8 cellular contexts compared by ENCODE assay signal in the genomic region with DNA sequence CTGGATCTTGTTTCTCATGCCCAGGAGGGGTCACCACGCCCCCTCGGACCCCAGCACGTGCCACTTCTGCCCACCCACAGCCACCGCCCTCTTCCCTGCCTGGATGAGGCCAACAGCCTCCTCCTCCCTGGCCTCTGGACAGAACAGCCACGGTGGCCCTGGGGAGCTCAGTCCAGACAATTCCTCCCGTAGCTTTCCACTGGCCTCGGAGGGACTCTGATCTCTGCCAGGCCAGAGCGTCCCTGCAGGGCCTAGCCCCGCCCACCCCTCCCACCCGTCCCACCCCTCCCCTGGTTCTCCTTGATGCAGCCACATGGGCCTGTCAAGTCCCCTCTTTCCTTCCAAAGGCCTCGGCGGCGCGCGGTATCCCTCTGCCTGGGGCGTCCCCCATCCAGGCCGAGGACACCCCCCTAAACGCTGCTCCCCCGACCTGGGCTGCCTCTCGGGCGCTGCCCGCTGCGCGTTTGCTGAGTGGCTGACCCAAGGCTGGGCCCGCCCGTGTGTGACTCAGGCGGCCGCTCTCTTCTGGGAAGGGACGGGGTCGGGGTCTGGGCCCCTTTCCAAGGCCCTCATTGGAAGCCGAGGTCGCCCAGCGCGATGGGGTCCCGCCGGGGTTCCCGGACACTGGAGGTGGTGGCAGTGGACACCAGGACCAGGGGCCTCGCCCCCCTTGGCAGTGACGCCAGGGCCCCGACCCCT. TPM values are rescaled to one million over a fixed set of nuclear protein-coding genes. Genes with fewer than 3 reads are reported as not detected.
DNase-seq lines count a peak whose midpoint lies in the region; ATAC-seq and TF ChIP-seq lines count a peak whose summit lies in the region.

No MANE protein-coding gene starts in this region.

- no peaks in the 10 kb centered on the region for H3K9me3 ChIP-seq in CD8-positive, alpha-beta T cell (ENCODE audit: low read length)
- no peaks in the 10 kb centered on the region for H3K9me3 ChIP-seq in mucosa of stomach (ENCODE audit: control insufficient read depth, low read length)

- no peak for DNase-seq in CD8-positive, alpha-beta T cell
- DNase-seq in activated CD4-positive, alpha-beta memory T cell treated with anti-CD3 and anti-CD28 coated beads, Interleukin-2, amount 10 ng/mL, durations not matched to agents 7 days and 5 days, result no peak
- DNase-seq in fibroblast of gingiva (ENCODE audit: low read depth) (peak; percentile 84), kidney glomerular epithelial cell (lab: John Stamatoyannopoulos, UW) (no peak), NOMO-1 treated with dmso at 0.1 percent for 144 hours (lab: John Stamatoyannopoulos, UW; ENCODE audit: unreplicated experiment) (no peak)

- intact Hi-C loops in CD8-positive, alpha-beta T cell (cut with DNase I, micrococcal nuclease), result loop anchor here (1.0 to 2.0 kb wide), 6 partner anchors 15 to 255 kb away; a partner anchor contains a TSS

- H3K4me1 ChIP-seq in CD8-positive, alpha-beta T cell (ENCODE audit: insufficient read depth, low read length), result peaks cover 5% of the 10 kb centered on the region
- H3K4me1 ChIP-seq in mucosa of stomach (ENCODE audit: control insufficient read depth, insufficient read depth, low read length), result peaks cover 17% of the 10 kb centered on the region

- H3K36me3 Mint-ChIP-seq in CD8-positive, alpha-beta T cell, result peaks cover 15% of the 10 kb centered on the region
- peaks cover 6% of the 10 kb centered on the region for H3K36me3 Mint-ChIP-seq in IgD-negative memory B cell
- peaks cover 29% of the 10 kb centered on the region for H3K36me3 Mint-ChIP-seq in activated CD4-positive, alpha-beta memory T cell treated with anti-CD3 and anti-CD28 coated beads, Interleukin-2, amount 10 ng/mL, durations not matched to agents 7 days and 5 days (ENCODE audit: low read depth)

- no peaks in the 10 kb centered on the region for H3K27me3 ChIP-seq in CD8-positive, alpha-beta T cell (ENCODE audit: insufficient read depth, low read length)
- H3K27me3 ChIP-seq in mucosa of stomach (ENCODE audit: control insufficient read depth, insufficient read depth, low read length), result no peaks in the 10 kb centered on the region

- peak overlapping the region; percentile 73 for H3K4me3 Mint-ChIP-seq in CD8-positive, alpha-beta T cell
- H3K4me3 Mint-ChIP-seq in IgD-negative memory B cell, result peak overlapping the region; percentile 71 to 90 (median 82)
- H3K4me3 Mint-ChIP-seq in activated CD4-positive, alpha-beta memory T cell treated with anti-CD3 and anti-CD28 coated beads, Interleukin-2, amount 10 ng/mL, durations not matched to agents 7 days and 5 days, result peak overlapping the region; percentile 69

- CTCF ChIA-PET in CD8-positive, alpha-beta T cell (lab: Charles Lee), result interaction anchor here (2.3 kb wide), 1 partner anchor 26 kb away, joined by 10 read pairs; no protein-coding TSS in a partner anchor
- CTCF ChIA-PET in activated CD4-positive, alpha-beta memory T cell treated with anti-CD3 and anti-CD28 coated beads, Interleukin-2, amount 10 ng/mL, durations not matched to agents 7 days and 5 days (lab: Charles Lee), result interaction anchor here (0.5 to 1.5 kb wide), 3 partner anchors 26 to 218 kb away, joined by 3 to 5 read pairs (median 4); no protein-coding TSS in a partner anchor

- peak; percentile 12 for ATAC-seq in CD8-positive, alpha-beta T cell
- ATAC-seq in GM19455 (IDR thresholded peaks at IDR 0.05; ENCODE audit: unreplicated experiment), result peak; percentile 11

- H3K4me1 Mint-ChIP-seq in CD8-positive, alpha-beta T cell (ENCODE audit: low read depth), result peaks cover 35% of the 10 kb centered on the region
- H3K4me1 Mint-ChIP-seq in IgD-negative memory B cell, result peaks cover 7 to 21% (median 20%) of the 10 kb centered on the region in 3 donors
- peaks cover 43% of the 10 kb centered on the region for H3K4me1 Mint-ChIP-seq in activated CD4-positive, alpha-beta memory T cell treated with anti-CD3 and anti-CD28 coated beads, Interleukin-2, amount 10 ng/mL, durations not matched to agents 7 days and 5 days

- no peaks in the 10 kb centered on the region for H3K36me3 ChIP-seq in CD8-positive, alpha-beta T cell (ENCODE audit: insufficient read depth, low read length)
- H3K36me3 ChIP-seq in mucosa of stomach (ENCODE audit: control insufficient read depth, insufficient read depth, low read length), result no peaks in the 10 kb centered on the region

- no peak overlapping the region for H3K27ac Mint-ChIP-seq in CD8-positive, alpha-beta T cell
- peak overlapping the region in 1 of 3 donors; percentile 80 for H3K27ac Mint-ChIP-seq in IgD-negative memory B cell
- H3K27ac Mint-ChIP-seq in activated CD4-positive, alpha-beta memory T cell treated with anti-CD3 and anti-CD28 coated beads, Interleukin-2, amount 10 ng/mL, durations not matched to agents 7 days and 5 days, result no peak overlapping the region

- peak overlapping the region; percentile 95 for H3K4me3 ChIP-seq in CD8-positive, alpha-beta T cell (ENCODE audit: low read depth, low read length)
- H3K4me3 ChIP-seq in mucosa of stomach (ENCODE audit: low read length), result peak overlapping the region; percentile 80

- H3K27me3 Mint-ChIP-seq in CD8-positive, alpha-beta T cell (ENCODE audit: low read depth), result no peaks in the 10 kb centered on the region
- no peaks in the 10 kb centered on the region for H3K27me3 Mint-ChIP-seq in IgD-negative memory B cell
- H3K27me3 Mint-ChIP-seq in activated CD4-positive, alpha-beta memory T cell treated with anti-CD3 and anti-CD28 coated beads, Interleukin-2, amount 10 ng/mL, durations not matched to agents 7 days and 5 days, result no peaks in the 10 kb centered on the region

- H3K27ac ChIP-seq in CD8-positive, alpha-beta T cell (ENCODE audit: low read depth, low read length), result peak overlapping the region; percentile 42

- TF ChIP-seq CTCF in CD8-positive, alpha-beta T cell (IDR thresholded peaks at IDR 0.05), result no peak

- no peaks in the 10 kb centered on the region for H3K9me3 Mint-ChIP-seq in CD8-positive, alpha-beta T cell
- no peaks in the 10 kb centered on the region for H3K9me3 Mint-ChIP-seq in IgD-negative memory B cell
- no peaks in the 10 kb centered on the region for H3K9me3 Mint-ChIP-seq in activated CD4-positive, alpha-beta memory T cell treated with anti-CD3 and anti-CD28 coated beads, Interleukin-2, amount 10 ng/mL, durations not matched to agents 7 days and 5 days

- peak overlapping the region; percentile 88 for H3K9ac ChIP-seq in mucosa of stomach (ENCODE audit: low read length)

- POLR2A ChIA-PET in CD8-positive, alpha-beta T cell (lab: Charles Lee), result interaction anchor here (3.8 kb wide), 1 partner anchor 79 kb away, joined by 20 read pairs; a partner anchor contains a TSS
- POLR2A ChIA-PET in activated CD4-positive, alpha-beta memory T cell treated with anti-CD3 and anti-CD28 coated beads, Interleukin-2, amount 10 ng/mL, durations not matched to agents 7 days and 5 days (lab: Charles Lee), result interaction anchor here (0.7 to 2.3 kb wide), 2 partner anchors 9 to 54 kb away, joined by 3 to 12 read pairs; a partner anchor contains a TSS

RNA-seq across cellular contexts. Expression of a gene that starts 0.6 kb away (rescaled TPM):
- total RNA-seq in CD8-positive, alpha-beta T cell, result 10 to 100 TPM in 1 of 2 experiments, 1 to 10 TPM in 1; 8.3 to 11.5 TPM
- 32.2 TPM for polyA plus RNA-seq in IgD-negative memory B cell
- total RNA-seq in activated CD4-positive, alpha-beta memory T cell treated with anti-CD3 and anti-CD28 coated beads, Interleukin-2, amount 10 ng/mL, durations not matched to agents 7 days and 5 days, result 10 to 100 TPM; 34.3 to 34.9 TPM

RNA-seq across cellular contexts. Expression of a gene that starts 54.0 kb away (rescaled TPM):
- total RNA-seq in CD8-positive, alpha-beta T cell, result 1 to 10 TPM; 4.2 to 6.4 TPM
- polyA plus RNA-seq in IgD-negative memory B cell, result 63.2 TPM
- 10 to 100 TPM; 37.3 to 40.4 TPM for total RNA-seq in activated CD4-positive, alpha-beta memory T cell treated with anti-CD3 and anti-CD28 coated beads, Interleukin-2, amount 10 ng/mL, durations not matched to agents 7 days and 5 days

RNA-seq across cellular contexts. Expression of a gene that starts 54.1 kb away (rescaled TPM):
- 10 to 100 TPM; 73.0 to 74.7 TPM for total RNA-seq in CD8-positive, alpha-beta T cell
- 177 TPM for polyA plus RNA-seq in IgD-negative memory B cell
- total RNA-seq in activated CD4-positive, alpha-beta memory T cell treated with anti-CD3 and anti-CD28 coated beads, Interleukin-2, amount 10 ng/mL, durations not matched to agents 7 days and 5 days, result 100 to 1,000 TPM; 159 to 161 TPM

Comparison
In these comparisons a context has a peak if more than half of its experiments do, and no peak if none do; other contexts are left out.
1. RNA of a gene that starts 54.0 kb away (total RNA-seq): 37.3 to 40.4 TPM in activated CD4-positive, alpha-beta memory T cell treated with anti-CD3 and anti-CD28 coated beads, Interleukin-2, amount 10 ng/mL, durations not matched to agents 7 days and 5 days; 4.2 to 6.4 TPM in CD8-positive, alpha-beta T cell; every median in the first group is over 4 times any median in the second.
2. Peak in every context shown above with its lines, with median percentiles within 50 percentile points of each other: H3K4me3 Mint-ChIP-seq.